ENCODE assay signal across 1 cellular context in genomic region chr11:32098142-32098903, GRCh38.
TF ChIP-seq lines count a peak whose summit lies in the region.

No MANE protein-coding gene starts in this region.

TF ChIP-seq in K562, 482 proteins besides CTCF, POLR2A, EP300 and RAD21:
- no peak for TF ChIP-seq MTA1 (IDR thresholded peaks at IDR 0.05; ENCODE audit: borderline replicate concordance)
- peak; percentile 24; the same call in 1 of the 2 replicates for TF ChIP-seq ZNF12 (CRISPR knock-in tag; IDR thresholded peaks at IDR 0.05)
